Comparison of ENCODE assay signal across 24 cellular contexts in the genomic region with DNA sequence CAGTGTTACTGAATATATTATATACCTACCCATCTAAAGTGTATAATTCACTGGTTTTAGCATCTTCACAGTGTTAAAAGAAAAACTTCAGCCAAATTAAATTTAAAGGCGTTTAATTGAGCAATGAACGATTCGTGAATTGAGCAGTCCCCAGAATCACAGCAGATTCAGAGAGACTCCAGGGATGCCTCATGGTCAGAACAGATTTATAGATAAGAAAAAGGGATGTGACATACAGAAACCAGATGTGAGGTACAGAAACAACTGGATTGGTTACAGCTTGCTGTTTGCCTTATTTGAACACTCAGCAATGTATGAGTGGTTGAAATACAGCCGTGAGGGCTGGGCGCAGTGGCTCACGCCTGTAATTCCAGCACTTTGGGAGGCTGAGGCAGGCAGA.
"Had no signal": no experiment of that assay in that cellular context is flagged by ENCODE, and none has a peak within 500 bp of the region (broad histone marks: within the 10 kb centered on the region; RNA-seq: fewer than 3 reads in every experiment).

No MANE protein-coding gene starts in this region.

- H3K36me3 ChIP-seq: pancreas, uterus had no signal

- H3K9me3 Mint-ChIP-seq: memory B cell; natural killer cell; neural crest cell; stimulated activated naive CD8-positive, alpha-beta T cell treated with anti-CD3 and anti-CD28 coated beads, Interleukin-15, amount 100 ng/mL, for 72 hours had no signal

- H3K4me3 ChIP-seq: lung, pancreas, right atrium auricular region, smooth muscle cell, suprapubic skin, transverse colon, upper lobe of right lung, uterus had no signal

- H3K27ac ChIP-seq: pancreas, right atrium auricular region, suprapubic skin, transverse colon, upper lobe of right lung, uterus had no signal

- H3K27me3 Mint-ChIP-seq: memory B cell; progenitor cell of endocrine pancreas; stimulated activated naive CD8-positive, alpha-beta T cell treated with anti-CD3 and anti-CD28 coated beads, Interleukin-15, amount 100 ng/mL, for 72 hours had no signal

- DNase-seq: cortex of kidney; effector CD4-positive, alpha-beta T cell; head of caudate nucleus; kidney; natural killer cell; pancreas; stimulated activated CD4-positive, alpha-beta T cell treated with anti-CD3 and anti-CD28 coated beads, Interleukin-12 subunit alpha, Interleukin-12 subunit beta, amount 100 ng/mL, for 4 hours; stimulated activated CD4-positive, alpha-beta T cell treated with anti-CD3 and anti-CD28 coated beads, Interleukin-1b, Interleukin-23, amount 100 ng/mL, for 48 hours; stimulated activated CD4-positive, alpha-beta T cell treated with anti-CD3 and anti-CD28 coated beads, Interleukin-4, amount 100 ng/mL, for 1 hour; stimulated activated CD8-positive, alpha-beta memory T cell treated with anti-CD3 and anti-CD28 coated beads, Interleukin-4, amount 100 ng/mL, for 48 hours; stimulated activated naive CD4-positive, alpha-beta T cell; stimulated activated naive CD8-positive, alpha-beta T cell treated with anti-CD3 and anti-CD28 coated beads, Interleukin-15, amount 100 ng/mL, for 72 hours; transverse colon; upper lobe of right lung; uterus had no signal

- H3K27ac Mint-ChIP-seq: memory B cell; progenitor cell of endocrine pancreas; stimulated activated naive CD8-positive, alpha-beta T cell treated with anti-CD3 and anti-CD28 coated beads, Interleukin-15, amount 100 ng/mL, for 72 hours had no signal

- H3K27me3 ChIP-seq: neutrophil, pancreas, right atrium auricular region, suprapubic skin, transverse colon, upper lobe of right lung, uterus had no signal

- H3K4me3 Mint-ChIP-seq: memory B cell; natural killer cell; neural crest cell; stimulated activated naive CD8-positive, alpha-beta T cell treated with anti-CD3 and anti-CD28 coated beads, Interleukin-15, amount 100 ng/mL, for 72 hours had no signal

- H3K4me1 ChIP-seq: pancreas, right atrium auricular region, suprapubic skin, upper lobe of right lung, uterus had no signal

- H3K9me3 ChIP-seq: neutrophil, pancreas, right atrium auricular region, suprapubic skin, transverse colon, upper lobe of right lung, uterus had no signal

- ATAC-seq: natural killer cell; pancreas; sciatic nerve; stimulated activated naive CD8-positive, alpha-beta T cell treated with anti-CD3 and anti-CD28 coated beads, Interleukin-15, amount 100 ng/mL, for 72 hours; upper lobe of right lung had no signal
